8 cellular contexts compared by ENCODE assay signal in genomic region chr13:24680258-24680920, GRCh38. TPM values are rescaled to one million over a fixed set of nuclear protein-coding genes. Genes with fewer than 3 reads are reported as not detected.
DNase-seq lines count a peak whose midpoint lies in the region; ATAC-seq and TF ChIP-seq lines count a peak whose summit lies in the region.

ATP12A (plus strand) TSS chr13:24680408; CDS start chr13:24680744, 336 bp downstream.

- H3K4me2 ChIP-seq in osteoblast (ENCODE audit: insufficient read depth, low read length) = peak within 1 kb of the TSS; percentile 9

- no peak within 1 kb of the TSS for H3K27ac ChIP-seq in effector memory CD4-positive, alpha-beta T cell (ENCODE audit: insufficient read depth, low read length, poor library complexity, severe bottlenecking)
- no peak within 1 kb of the TSS for H3K27ac ChIP-seq in osteoblast (ENCODE audit: low read depth, low read length)

- peaks cover 4% of the 10 kb centered on the region for H3K4me1 ChIP-seq in HAP-1
- peaks cover 32% of the 10 kb centered on the region for H3K4me1 ChIP-seq in effector memory CD4-positive, alpha-beta T cell (ENCODE audit: control insufficient read depth, insufficient read depth, low read length, poor library complexity, severe bottlenecking)
- H3K4me1 ChIP-seq in osteoblast (ENCODE audit: insufficient read depth, low read length) = peaks cover 10% of the 10 kb centered on the region

- H3K27me3 ChIP-seq in HAP-1 (ENCODE audit: low read depth) (peaks cover 33% of the 10 kb centered on the region), osteoblast (ENCODE audit: insufficient read depth, low read length) (peaks cover 32% of the 10 kb centered on the region)
- H3K27me3 ChIP-seq in effector memory CD4-positive, alpha-beta T cell (replicated peaks; ENCODE audit: control insufficient read depth, insufficient read depth, low read length, poor library complexity, severe bottlenecking) = peaks cover 29% of the 10 kb centered on the region

- H2AFZ ChIP-seq in osteoblast (ENCODE audit: low read length) = no peak within 1 kb of the TSS

- H3K79me2 ChIP-seq in osteoblast (ENCODE audit: insufficient read depth, low read length) = no peaks in the 10 kb centered on the region

- peak within 1 kb of the TSS; percentile 32 for H3K4me3 ChIP-seq in HAP-1
- peak within 1 kb of the TSS; percentile 61 for H3K4me3 ChIP-seq in effector memory CD4-positive, alpha-beta T cell (ENCODE audit: insufficient read depth, low read depth, low read length, poor library complexity, severe bottlenecking)
- H3K4me3 ChIP-seq in osteoblast (ENCODE audit: insufficient read depth, low read length) = no peak within 1 kb of the TSS
- no peak within 1 kb of the TSS for H3K4me3 ChIP-seq in foreskin fibroblast (ENCODE audit: low read depth in 1 of 2, low read length in 2 of 2)

- no peaks in the 10 kb centered on the region for H3K36me3 ChIP-seq in HAP-1 (replicated peaks)
- H3K36me3 ChIP-seq in effector memory CD4-positive, alpha-beta T cell (ENCODE audit: control insufficient read depth, insufficient read depth, low read length) = no peaks in the 10 kb centered on the region
- H3K36me3 ChIP-seq in osteoblast (ENCODE audit: insufficient read depth, low read length) = no peaks in the 10 kb centered on the region

- DNase-seq in HAP-1 (ENCODE audit: low spot score in 2 of 2) (peak; percentile 9 to 62), osteoblast (ENCODE audit: insufficient read length, low spot score, missing footprints) (no peak), NCI-H1436 (lab: John Stamatoyannopoulos, UW) (no peak), foreskin fibroblast (no peak), NCI-H2107 treated with DMSO at 0.1 percent for 48 hours (lab: John Stamatoyannopoulos, UW; ENCODE audit: unreplicated experiment) (no peak)
- DNase-seq in activated CD4-positive, CD25-positive, alpha-beta regulatory T cell treated with anti-CD3 and anti-CD28 coated beads, Interleukin-2, amount 50 U/mL, for 72 hours = peak; percentile 52
- DNase-seq in effector memory CD4-positive, alpha-beta T cell = no peak

- H3K9me3 ChIP-seq in HAP-1 = no peaks in the 10 kb centered on the region
- H3K9me3 ChIP-seq in effector memory CD4-positive, alpha-beta T cell (ENCODE audit: control insufficient read depth, low read length) = no peaks in the 10 kb centered on the region
- H3K9me3 ChIP-seq in osteoblast (ENCODE audit: low read depth, low read length) = no peaks in the 10 kb centered on the region

- no peaks in the 10 kb centered on the region for H4K20me1 ChIP-seq in osteoblast (ENCODE audit: insufficient read depth, low read length)

- in situ Hi-C loops in HAP-1 (cut with MboI; ENCODE audit: low sequenced_read_pairs) = no loop called here

- TF ChIP-seq CTCF in osteoblast (IDR thresholded peaks at IDR 0.05; ENCODE audit: extremely low read depth, low read depth, low read length) (no peak), foreskin fibroblast (IDR thresholded peaks at IDR 0.05; ENCODE audit: low read depth, low read length) (no peak)

- no peak for ATAC-seq in GM21367 (IDR thresholded peaks at IDR 0.05; ENCODE audit: unreplicated experiment)

RNA-seq across cellular contexts. Expression of gene ATP12A, which starts in this region (rescaled TPM):
- under 0.01 TPM in 1 of 2 replicates, not detected in the other for total RNA-seq in osteoblast

Comparison
In these comparisons a context has a peak if more than half of its experiments do, and no peak if none do; other contexts are left out.
1. DNase-seq: peak in HAP-1 (2 of 2) and activated CD4-positive, CD25-positive, alpha-beta regulatory T cell treated with anti-CD3 and anti-CD28 coated beads, Interleukin-2, amount 50 U/mL, for 72 hours (single experiment); none in effector memory CD4-positive, alpha-beta T cell (0 of 3), osteoblast (single experiment), NCI-H1436 (single experiment), foreskin fibroblast (0 of 2) and NCI-H2107 treated with DMSO at 0.1 percent for 48 hours (single experiment).
2. H3K4me3 ChIP-seq: peak in HAP-1 (single experiment) and effector memory CD4-positive, alpha-beta T cell (single experiment); none in osteoblast (single experiment) and foreskin fibroblast (0 of 2).